ENCODE assay signal across 2 cellular contexts in genomic region chr17:45135978-45136791, GRCh38.
TF ChIP-seq lines count a peak whose summit lies in the region.

No MANE protein-coding gene starts in this region.

TF ChIP-seq in SK-N-SH, 30 proteins besides CTCF, POLR2A, EP300 and RAD21 (continued from another document):
- TF ChIP-seq IRF3 (IDR thresholded peaks at IDR 0.05; ENCODE audit: low read depth, low read length) (no peak), RCOR1 (IDR thresholded peaks at IDR 0.05; ENCODE audit: low read length) (no peak), TEAD4 (IDR thresholded peaks at IDR 0.05; ENCODE audit: borderline replicate concordance, insufficient read depth) (no peak), SIN3A (IDR thresholded peaks at IDR 0.05; ENCODE audit: borderline replicate concordance, low read depth, low read length) (no peak), PBX3 (IDR thresholded peaks at IDR 0.05) (no peak), ELF1 (IDR thresholded peaks at IDR 0.05) (no peak), RFX5 (IDR thresholded peaks at IDR 0.05; ENCODE audit: low read length) (no peak), EZH2phosphoT487 (IDR thresholded peaks at IDR 0.05; ENCODE audit: borderline replicate concordance, low read depth) (no peak), FOXJ3 (CRISPR knock-in tag; IDR thresholded peaks at IDR 0.05) (no peak), MXI1 (IDR thresholded peaks at IDR 0.05; ENCODE audit: low read depth, low read length) (no peak), YY1 (IDR thresholded peaks at IDR 0.05; ENCODE audit: low read depth) (no peak), GABPA (IDR thresholded peaks at IDR 0.05; ENCODE audit: low read depth) (no peak), REST (IDR thresholded peaks at IDR 0.05; ENCODE audit: low read depth, low read length) (no peak), TAF1 (IDR thresholded peaks at IDR 0.05; ENCODE audit: borderline replicate concordance, low read depth, low read length) (no peak), NFIC (IDR thresholded peaks at IDR 0.05; ENCODE audit: borderline replicate concordance) (no peak), JUND (IDR thresholded peaks at IDR 0.05) (no peak), SMC3 (IDR thresholded peaks at IDR 0.05; ENCODE audit: low read depth, low read length) (no peak), USF1 (IDR thresholded peaks at IDR 0.05; ENCODE audit: borderline replicate concordance, low read depth) (no peak)

TF ChIP-seq in SK-N-SH treated with all-trans-retinoic acid at 6 μM for 48 hours, 23 proteins besides CTCF, POLR2A, EP300 and RAD21 (continued from another document):
- no peak for TF ChIP-seq POU6F1 (CRISPR knock-in tag; IDR thresholded peaks at IDR 0.05; ENCODE audit: borderline replicate concordance, low read depth)
- no peak for TF ChIP-seq CREB5 (CRISPR knock-in tag; IDR thresholded peaks at IDR 0.05; ENCODE audit: low read depth)
- no peak for TF ChIP-seq SNAI2 (CRISPR knock-in tag; IDR thresholded peaks at IDR 0.05)
- TF ChIP-seq ZFP30 (CRISPR knock-in tag; IDR thresholded peaks at IDR 0.05): no peak
- no peak for TF ChIP-seq BACH2 (CRISPR knock-in tag; IDR thresholded peaks at IDR 0.05; ENCODE audit: borderline replicate concordance)
- no peak for TF ChIP-seq ZFP3 (CRISPR knock-in tag; IDR thresholded peaks at IDR 0.05)
- TF ChIP-seq PPARA (CRISPR knock-in tag; IDR thresholded peaks at IDR 0.05; ENCODE audit: borderline replicate concordance): no peak
- TF ChIP-seq ZNF8 (CRISPR knock-in tag; IDR thresholded peaks at IDR 0.05): no peak
- no peak for TF ChIP-seq ESRRG (CRISPR knock-in tag; IDR thresholded peaks at IDR 0.05)
